8 cellular contexts compared by ENCODE assay signal in the genomic region with DNA sequence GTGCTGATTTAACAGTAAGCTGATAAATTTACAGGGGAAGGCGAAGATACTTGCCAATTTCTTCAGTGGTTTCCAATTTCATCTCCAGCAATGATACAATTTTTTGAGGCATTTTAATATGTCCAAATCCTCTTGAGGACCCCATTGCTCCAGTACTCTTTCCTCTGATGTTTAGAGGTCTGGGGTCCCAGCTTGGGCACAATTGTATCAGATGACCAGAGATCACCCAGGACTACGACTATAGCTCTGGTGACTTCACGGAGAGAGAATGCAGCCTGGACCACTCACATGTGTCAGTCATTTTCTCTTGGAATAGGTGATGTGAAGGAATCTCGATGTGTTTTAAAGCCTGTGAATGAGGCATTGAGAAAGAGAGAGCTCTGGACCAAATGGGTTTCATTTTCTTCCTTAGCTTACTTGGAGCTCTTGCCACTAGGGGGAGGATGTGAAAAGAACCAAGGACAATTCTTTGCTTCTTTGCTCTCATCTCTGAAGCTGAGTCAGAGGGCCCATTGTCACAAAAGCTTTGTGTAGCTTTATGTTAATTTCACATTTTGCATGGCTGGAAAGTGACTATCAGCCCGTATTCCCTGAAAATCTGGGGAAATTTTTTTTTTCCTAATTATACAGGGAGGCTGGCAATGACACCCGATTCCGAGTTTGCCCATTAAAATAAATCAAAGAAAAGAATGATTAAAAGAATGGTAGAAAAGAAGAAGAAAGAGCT. TPM values are rescaled to one million over a fixed set of nuclear protein-coding genes. Genes with fewer than 3 reads are reported as not detected.
A peak's percentile ranks its signal among the peaks of the same experiment; 100 is the strongest.
DNase-seq lines count a peak whose midpoint lies in the region; ATAC-seq, FAIRE-seq and TF ChIP-seq lines count a peak whose summit lies in the region.

No MANE protein-coding gene starts in this region.

- ATAC-seq in GM21529 (IDR thresholded peaks at IDR 0.05; ENCODE audit: unreplicated experiment) (peak; percentile 71), RWPE2 (ENCODE audit: low read depth) (peak; percentile 76)
- peak; percentile 73 for ATAC-seq in stimulated activated memory B cell treated with anti-CD40 and anti-IgM and Interleukin-4, amounts not matched to agents 10 μg/mL and 1 μg/mL and 100 μg/mL, for 72 hours

- FAIRE-seq in bronchial epithelial cell (lab: Jason Lieb, UNC) = peak; percentile 81

- H3K9me3 ChIP-seq in RWPE2 (ENCODE audit: severe bottlenecking) = no peaks in the 10 kb centered on the region

- peak overlapping the region; percentile 52 for H3K4me3 Mint-ChIP-seq in stimulated activated memory B cell treated with anti-CD40 and anti-IgM and Interleukin-4, amounts not matched to agents 10 μg/mL and 1 μg/mL and 100 μg/mL, for 72 hours

- no peaks in the 10 kb centered on the region for H3K36me3 Mint-ChIP-seq in stimulated activated memory B cell treated with anti-CD40 and anti-IgM and Interleukin-4, amounts not matched to agents 10 μg/mL and 1 μg/mL and 100 μg/mL, for 72 hours

- H3K4me1 ChIP-seq in RWPE2 (ENCODE audit: insufficient read depth, poor library complexity, severe bottlenecking) = no peaks in the 10 kb centered on the region

- in situ Hi-C loops in KBM-7 (cut with MboI; ENCODE audit: low pct_unique_long_range_greater_than_20kb, low sequenced_read_pairs) = loop anchor here (25.0 kb wide), 1 partner anchor 519 kb away; no protein-coding TSS in a partner anchor

- peak overlapping the region; percentile 66 for H3K27ac Mint-ChIP-seq in stimulated activated memory B cell treated with anti-CD40 and anti-IgM and Interleukin-4, amounts not matched to agents 10 μg/mL and 1 μg/mL and 100 μg/mL, for 72 hours

- H3K27me3 ChIP-seq in RWPE2 (ENCODE audit: insufficient read depth, poor library complexity, severe bottlenecking) (no peaks in the 10 kb centered on the region), bronchial epithelial cell (ENCODE audit: control insufficient read depth, insufficient read depth, low read length) (no peaks in the 10 kb centered on the region)

- H3K27ac ChIP-seq in RWPE2 (ENCODE audit: poor library complexity, severe bottlenecking) = no peak overlapping the region

- peak; percentile 11 to 39 for DNase-seq in activated CD4-positive, alpha-beta T cell treated with anti-CD3 and anti-CD28 coated beads for 4 hours
- DNase-seq in activated CD4-positive, alpha-beta T cell treated with anti-CD3 and anti-CD28 coated beads, Interleukin-2, amount 50 U/mL, for 1 hour = no peak
- peak; percentile 44 for DNase-seq in KBM-7
- no peak for DNase-seq in RWPE2 (ENCODE audit: low spot score)
- peak; percentile 63 for DNase-seq in bronchial epithelial cell (ENCODE audit: low read depth)
- DNase-seq in kidney glomerular epithelial cell (lab: John Stamatoyannopoulos, UW) = peak; percentile 65

- H3K27me3 Mint-ChIP-seq in stimulated activated memory B cell treated with anti-CD40 and anti-IgM and Interleukin-4, amounts not matched to agents 10 μg/mL and 1 μg/mL and 100 μg/mL, for 72 hours = no peaks in the 10 kb centered on the region

- H3K36me3 ChIP-seq in RWPE2 (ENCODE audit: low read depth) (no peaks in the 10 kb centered on the region), bronchial epithelial cell (ENCODE audit: control insufficient read depth, insufficient read depth, low read length) (no peaks in the 10 kb centered on the region)

- no peak overlapping the region for H3K4me3 ChIP-seq in RWPE2 (ENCODE audit: severe bottlenecking)
- H3K4me3 ChIP-seq in bronchial epithelial cell (ENCODE audit: low read depth, low read length) = no peak overlapping the region

- H3K4me1 Mint-ChIP-seq in stimulated activated memory B cell treated with anti-CD40 and anti-IgM and Interleukin-4, amounts not matched to agents 10 μg/mL and 1 μg/mL and 100 μg/mL, for 72 hours = peaks cover 20% of the 10 kb centered on the region

- no peaks in the 10 kb centered on the region for H3K9me3 Mint-ChIP-seq in stimulated activated memory B cell treated with anti-CD40 and anti-IgM and Interleukin-4, amounts not matched to agents 10 μg/mL and 1 μg/mL and 100 μg/mL, for 72 hours

- peak; percentile 81 for TF ChIP-seq CTCF in RWPE2 (IDR thresholded peaks at IDR 0.05; ENCODE audit: poor library complexity, severe bottlenecking)
- peak; percentile 79 for TF ChIP-seq CTCF in bronchial epithelial cell (IDR thresholded peaks at IDR 0.05; ENCODE audit: insufficient read depth, low read length, severe bottlenecking)

RNA-seq across cellular contexts. Expression of gene CCDC90B, which starts 6.7 kb away (rescaled TPM):
- 35.8 and 48.4 TPM in 2 replicates for total RNA-seq in bronchial epithelial cell

Comparison
In these comparisons a context has a peak if more than half of its experiments do, and no peak if none do; other contexts are left out.
1. DNase-seq: peak in activated CD4-positive, alpha-beta T cell treated with anti-CD3 and anti-CD28 coated beads for 4 hours (2 of 2), KBM-7 (single experiment), bronchial epithelial cell (single experiment) and kidney glomerular epithelial cell (single experiment); none in activated CD4-positive, alpha-beta T cell treated with anti-CD3 and anti-CD28 coated beads, Interleukin-2, amount 50 U/mL, for 1 hour (single experiment) and RWPE2 (single experiment).
2. Peak in every context shown above with its lines, with median percentiles within 50 percentile points of each other: ATAC-seq.